Comparison of ENCODE assay signal across 8 cellular contexts in genomic region chr15:94193906-94194305, GRCh38.
"Had no signal": no experiment of that assay in that cellular context is flagged by ENCODE, and none has a peak within 500 bp of the region (broad histone marks: within the 10 kb centered on the region; RNA-seq: fewer than 3 reads in every experiment).

No MANE protein-coding gene starts in this region.

- H3K36me3 ChIP-seq: HAP-1 had no signal

- H3K4me3 ChIP-seq: GM23338, HAP-1 had no signal

- DNase-seq: H7, HFFc6, KBM-7 had no signal

- FAIRE-seq: H1, HepG2 had no signal

- ATAC-seq: GM23338, HCT116, HepG2 had no signal

- H3K4me1 ChIP-seq: HAP-1 had no signal
